ENCODE assay signal across 8 cellular contexts in genomic region chr20:54207053-54207742, GRCh38. TPM values are rescaled to one million over a fixed set of nuclear protein-coding genes. Genes with fewer than 3 reads are reported as not detected.
DNase-seq lines count a peak whose midpoint lies in the region; ATAC-seq, FAIRE-seq and TF ChIP-seq lines count a peak whose summit lies in the region.

No MANE protein-coding gene starts in this region.

- ATAC-seq in HG02763 (IDR thresholded peaks at IDR 0.05; ENCODE audit: unreplicated experiment), result no peak

- TF ChIP-seq CTCF in KMS-11 (conservative IDR thresholded peaks at IDR 0.05; ENCODE audit: low read depth, low read length) (no peak), coronary artery (IDR thresholded peaks at IDR 0.05) (no peak), neural crest cell (conservative IDR thresholded peaks at IDR 0.05) (no peak)

- H3K4me1 ChIP-seq in BLaER1 treated with 17β-estradiol and CSF1 and Interleukin-3, amounts not matched to agents 10 nM and 100 nM, result peaks cover 26 to 71% (median 32%) of the 10 kb centered on the region in 10 experiments
- peaks cover 16% of the 10 kb centered on the region for H3K4me1 ChIP-seq in KMS-11 (ENCODE audit: low read depth, poor library complexity, severe bottlenecking)

- peak overlapping the region; percentile 95 for H3K4me3 Mint-ChIP-seq in neural crest cell

- no peaks in the 10 kb centered on the region for H3K9me3 Mint-ChIP-seq in neural crest cell

- peak overlapping the region in 10 of 11 experiments; percentile 43 to 96 (median 84); a peak in 14 of 22 replicates for H3K4me2 ChIP-seq in BLaER1 treated with 17β-estradiol and CSF1 and Interleukin-3, amounts not matched to agents 10 nM and 100 nM
- peak overlapping the region; percentile 32; the same call in 1 of the 2 replicates for H3K4me2 ChIP-seq in KMS-11

- H3K36me3 Mint-ChIP-seq in neural crest cell (ENCODE audit: low read depth), result peaks cover 5% of the 10 kb centered on the region

- peaks cover 39% of the 10 kb centered on the region for H3K79me2 ChIP-seq in KMS-11 (ENCODE audit: insufficient read depth, low read depth)

- H3K36me3 ChIP-seq in BLaER1 treated with 17β-estradiol and CSF1 and Interleukin-3, amounts not matched to agents 10 nM and 100 nM, result peaks cover 8 to 22% (median 14%) of the 10 kb centered on the region in 11 experiments; a peak in 13 of 22 replicates
- no peaks in the 10 kb centered on the region for H3K36me3 ChIP-seq in KMS-11 (ENCODE audit: insufficient read depth)

- peak overlapping the region; percentile 90 to 99 (median 97); a peak in 15 of 20 replicates for H3K4me3 ChIP-seq in BLaER1 treated with 17β-estradiol and CSF1 and Interleukin-3, amounts not matched to agents 10 nM and 100 nM
- no peak overlapping the region for H3K4me3 ChIP-seq in KMS-11 (IDR thresholded peaks at IDR 0.05; ENCODE audit: insufficient read depth, low read depth, low read length)
- H3K4me3 ChIP-seq in coronary artery, result peak overlapping the region; percentile 98

- DNase-seq in coronary artery (ENCODE audit: low spot score), result no peak
- no peak for DNase-seq in neural crest cell (ENCODE audit: low read depth, low spot score)
- no peak for DNase-seq in GM19239 (ENCODE audit: insufficient read length, low spot score)
- no peak for DNase-seq in COLO668 (lab: John Stamatoyannopoulos, UW; ENCODE audit: unreplicated experiment)
- no peak for DNase-seq in OCI-M2 (lab: John Stamatoyannopoulos, UW; ENCODE audit: unreplicated experiment)

- no peaks in the 10 kb centered on the region for H3K27me3 Mint-ChIP-seq in neural crest cell (ENCODE audit: low read depth)

- H3K27ac Mint-ChIP-seq in neural crest cell (ENCODE audit: unreplicated experiment), result peak overlapping the region; percentile 100

- peak overlapping the region; percentile 98 to 100 (median 100); a peak in 20 of 22 replicates for H3K9ac ChIP-seq in BLaER1 treated with 17β-estradiol and CSF1 and Interleukin-3, amounts not matched to agents 10 nM and 100 nM
- H3K9ac ChIP-seq in KMS-11, result peak overlapping the region; percentile 95

- H3K27me3 ChIP-seq in BLaER1 treated with 17β-estradiol and CSF1 and Interleukin-3, amounts not matched to agents 10 nM and 100 nM, result no peaks in the 10 kb centered on the region
- H3K27me3 ChIP-seq in KMS-11 (ENCODE audit: insufficient read depth, low read depth), result no peaks in the 10 kb centered on the region

- peaks cover 28% of the 10 kb centered on the region for H3K4me1 Mint-ChIP-seq in neural crest cell

- peak overlapping the region; percentile 98 to 100 (median 100); a peak in 20 of 22 replicates for H3K27ac ChIP-seq in BLaER1 treated with 17β-estradiol and CSF1 and Interleukin-3, amounts not matched to agents 10 nM and 100 nM
- H3K27ac ChIP-seq in KMS-11 (peak overlapping the region; percentile 81; the same call in 1 of the 2 replicates), coronary artery (peak overlapping the region; percentile 94 to 95)

- H2AFZ ChIP-seq in KMS-11 (ENCODE audit: low read depth), result peak overlapping the region; percentile 74

- H4K20me1 ChIP-seq in BLaER1 treated with 17β-estradiol and CSF1 and Interleukin-3, amounts not matched to agents 10 nM and 100 nM, result peaks cover 0 to 34% (median 11%) of the 10 kb centered on the region in 11 experiments; a peak in 10 of 22 replicates
- no peaks in the 10 kb centered on the region for H4K20me1 ChIP-seq in KMS-11 (ENCODE audit: insufficient read depth)

- FAIRE-seq in GM19239 (lab: Jason Lieb, UNC), result no peak

- H3K9me3 ChIP-seq in BLaER1 treated with 17β-estradiol and CSF1 and Interleukin-3, amounts not matched to agents 10 nM and 100 nM (replicated peaks in 1 of 11), result no peaks in the 10 kb centered on the region

RNA-seq across cellular contexts. Expression of gene PFDN4, which starts 0.7 kb away (rescaled TPM):
- total RNA-seq in neural crest cell, result 32.0 and 34.7 TPM in 2 replicates

RNA-seq across cellular contexts. Expression of gene CYP24A1, which starts 33.4 kb away (rescaled TPM):
- total RNA-seq in neural crest cell, result 0.93 and 1.3 TPM in 2 replicates
